8 cellular contexts compared by ENCODE assay signal in the genomic region with DNA sequence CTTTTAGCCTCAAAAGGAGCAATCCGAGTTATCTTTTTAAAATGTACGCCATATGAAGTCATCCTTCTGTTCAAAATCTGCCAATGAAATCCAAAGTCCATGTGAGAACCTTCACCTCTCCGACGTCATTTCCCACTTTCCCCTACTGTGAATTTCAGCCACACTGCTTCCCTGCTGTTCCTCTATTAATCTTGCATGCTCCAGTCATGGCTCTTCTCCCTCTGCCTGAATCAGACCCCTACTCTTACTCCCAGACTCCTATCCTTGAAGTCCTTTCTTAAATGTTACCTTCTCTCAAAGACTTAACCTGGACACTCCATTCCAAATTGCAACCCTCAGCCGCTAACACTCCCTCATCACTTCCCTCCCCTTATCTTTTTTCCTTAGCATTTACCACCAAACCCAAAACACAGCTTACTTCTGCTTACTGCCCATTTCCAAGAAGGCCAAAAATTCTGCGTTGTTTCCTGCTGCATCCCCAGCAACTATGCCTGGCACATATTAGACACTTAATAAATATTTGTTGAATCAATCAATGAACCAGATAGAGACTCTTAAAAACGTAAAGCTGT. TPM values are rescaled to one million over a fixed set of nuclear protein-coding genes. Genes with fewer than 3 reads are reported as not detected.
DNase-seq lines count a peak whose midpoint lies in the region; ATAC-seq and TF ChIP-seq lines count a peak whose summit lies in the region.

No MANE protein-coding gene starts in this region.

- 34% methylated on average over 7 of the region's 7 CpGs for WGBS in hepatocyte (ENCODE audit: low lambda C conversion rate, missing lambda C conversion rate)
- 29% methylated on average over 7 of the region's 7 CpGs for WGBS in smooth muscle cell (ENCODE audit: low lambda C conversion rate)

- POLR2A ChIA-PET in AG04449 (lab: Yijun Ruan, JAX): interaction anchor here (1.2 to 3.3 kb wide), 6 partner anchors 11 to 73 kb away, joined by 4 to 35 read pairs (median 8); no protein-coding TSS in a partner anchor
- POLR2A ChIA-PET in HCT116 (lab: Charles Lee): no interaction called here

- H3K4me2 ChIP-seq in HCT116 (ENCODE audit: low read length) (peak overlapping the region; percentile 83), hepatocyte (peak overlapping the region; percentile 78), smooth muscle cell (peak overlapping the region; percentile 87)

- ATAC-seq in HCT116: no peak
- no peak for ATAC-seq in HG03159 (IDR thresholded peaks at IDR 0.05; ENCODE audit: unreplicated experiment)

- no TSS peak for BruUV-seq in HCT116 (replicated peaks; lab: Mats Ljungman, UMichigan)

- H3K36me3 ChIP-seq in HCT116 (ENCODE audit: control insufficient read depth in 1 of 2, insufficient read depth in 2 of 2, low read length in 2 of 2): peaks cover 16 to 26% of the 10 kb centered on the region in 2 experiments
- peaks cover 51% of the 10 kb centered on the region for H3K36me3 ChIP-seq in WERI-Rb-1
- H3K36me3 ChIP-seq in hepatocyte (replicated peaks; ENCODE audit: insufficient read depth, low read depth): no peaks in the 10 kb centered on the region
- peaks cover 5% of the 10 kb centered on the region for H3K36me3 ChIP-seq in smooth muscle cell (ENCODE audit: low read depth)

- H3K79me2 ChIP-seq in HCT116 (ENCODE audit: insufficient read depth, low read length): peaks cover 70% of the 10 kb centered on the region
- H3K79me2 ChIP-seq in hepatocyte: peaks cover 76% of the 10 kb centered on the region
- peaks cover 62% of the 10 kb centered on the region for H3K79me2 ChIP-seq in smooth muscle cell (ENCODE audit: low read depth)

- H3K9ac ChIP-seq in HCT116 (ENCODE audit: low read length) (peak overlapping the region; percentile 98), smooth muscle cell (ENCODE audit: low read depth) (peak overlapping the region; percentile 84)

- TF ChIP-seq RAD21 in HCT116 (IDR thresholded peaks at IDR 0.05; ENCODE audit: low read depth): no peak

- H2AFZ ChIP-seq in HCT116 (ENCODE audit: low read depth, low read length, poor library complexity, severe bottlenecking) (no peak overlapping the region), hepatocyte (peak overlapping the region; percentile 69), smooth muscle cell (ENCODE audit: low read depth) (no peak overlapping the region)

- intact Hi-C loops in HCT116 (cut with micrococcal nuclease): no loop called here

- TF ChIP-seq POLR2A in HCT116 (IDR thresholded peaks at IDR 0.05; ENCODE audit: borderline replicate concordance, extremely low read depth, insufficient read depth, insufficient read length): no peak

- RAD21 ChIA-PET in HCT116 (lab: Charles Lee; ENCODE audit: low non-redundant PET in 1 of 2, low total read pairs in 2 of 2, uncharacterized antibody in 2 of 2, unreplicated experiment in 2 of 2): no interaction called here

- peaks cover 21% of the 10 kb centered on the region for H3F3A ChIP-seq in smooth muscle cell (ENCODE audit: low read depth)

- H3K9me2 ChIP-seq in HCT116 (ENCODE audit: insufficient read depth) (no peaks in the 10 kb centered on the region), hepatocyte (replicated peaks; ENCODE audit: insufficient read depth) (no peaks in the 10 kb centered on the region)

- H4K20me1 ChIP-seq in HCT116 (ENCODE audit: insufficient read depth): peaks cover 23% of the 10 kb centered on the region; the same call in 1 of the 2 replicates
- peaks cover 43% of the 10 kb centered on the region for H4K20me1 ChIP-seq in hepatocyte (ENCODE audit: insufficient read depth, poor library complexity, severe bottlenecking)
- peaks cover 50% of the 10 kb centered on the region for H4K20me1 ChIP-seq in smooth muscle cell (ENCODE audit: low read depth)

- H3K4me3 ChIP-seq in AG04449 (ENCODE audit: low read depth, low read length) (peak overlapping the region; percentile 95), HCT116 (replicated peaks in 1 of 2; ENCODE audit: low read depth in 1 of 2, low read length in 2 of 2) (peak overlapping the region; percentile 87 to 97), WERI-Rb-1 (ENCODE audit: low read depth, low read length) (peak overlapping the region; percentile 57), hepatocyte (peak overlapping the region; percentile 30), smooth muscle cell (peak overlapping the region; percentile 85)

- H3K27me3 ChIP-seq in HCT116 (ENCODE audit: insufficient read depth, low read length) (no peaks in the 10 kb centered on the region), WERI-Rb-1 (ENCODE audit: insufficient read depth, low read depth, severe bottlenecking) (no peaks in the 10 kb centered on the region), hepatocyte (no peaks in the 10 kb centered on the region), smooth muscle cell (ENCODE audit: low read depth) (no peaks in the 10 kb centered on the region)

- DNase-seq in AG04449 (ENCODE audit: low read depth, low spot score) (no peak), HCT116 (ENCODE audit: low read depth, low spot score) (no peak), WERI-Rb-1 (no peak), hepatocyte (ENCODE audit: low spot score) (peak; percentile 47), smooth muscle cell (lab: John Stamatoyannopoulos, UW; ENCODE audit: unreplicated experiment) (no peak), COLO829 (ENCODE audit: low spot score) (no peak), ecto neural progenitor cell (ENCODE audit: low spot score) (no peak)

- no peaks in the 10 kb centered on the region for H3K9me3 ChIP-seq in HCT116 (ENCODE audit: control insufficient read depth in 1 of 2, insufficient read depth in 1 of 2, low read depth in 1 of 2, low read length in 2 of 2)
- H3K9me3 ChIP-seq in WERI-Rb-1 (ENCODE audit: severe bottlenecking): no peaks in the 10 kb centered on the region
- no peaks in the 10 kb centered on the region for H3K9me3 ChIP-seq in hepatocyte (ENCODE audit: low read depth)
- H3K9me3 ChIP-seq in smooth muscle cell (replicated peaks; ENCODE audit: low read depth): no peaks in the 10 kb centered on the region

- H3K4me1 ChIP-seq in HCT116 (ENCODE audit: control insufficient read depth in 1 of 2, insufficient read depth in 2 of 2, low read length in 2 of 2) (peaks cover 14 to 23% of the 10 kb centered on the region in 2 experiments; a peak in 3 of 4 replicates), hepatocyte (ENCODE audit: insufficient read depth) (peaks cover 24% of the 10 kb centered on the region), smooth muscle cell (ENCODE audit: low read depth) (peaks cover 26% of the 10 kb centered on the region)

- TF ChIP-seq CTCF in AG04449 (IDR thresholded peaks at IDR 0.05; ENCODE audit: insufficient read depth, low read length, missing control alignments) (no peak), HCT116 (IDR thresholded peaks at IDR 0.05 in 2 of 3, conservative IDR thresholded peaks at IDR 0.05 in 1 of 3; ENCODE audit: borderline replicate concordance in 1 of 3, insufficient read depth in 1 of 3, low read depth in 2 of 3, low read length in 2 of 3) (no peak), WERI-Rb-1 (IDR thresholded peaks at IDR 0.05; ENCODE audit: low read depth, low read length) (no peak), hepatocyte (IDR thresholded peaks at IDR 0.05; ENCODE audit: poor library complexity) (no peak), smooth muscle cell (IDR thresholded peaks at IDR 0.05; ENCODE audit: borderline replicate concordance, insufficient read depth, poor library complexity, severe bottlenecking) (no peak)

- CTCF ChIA-PET in AG04449 (lab: Yijun Ruan, JAX): no interaction called here
- CTCF ChIA-PET in HCT116 (lab: Charles Lee): interaction anchor here (1.4 kb wide), 1 partner anchor 27 kb away, joined by 5 read pairs; no protein-coding TSS in a partner anchor

- H3K27ac ChIP-seq in HCT116 (ENCODE audit: low read depth, low read length) (peak overlapping the region; percentile 66; the same call in 1 of the 2 replicates), WERI-Rb-1 (no peak overlapping the region; the same call in 1 of the 2 replicates), hepatocyte (peak overlapping the region; percentile 89), smooth muscle cell (ENCODE audit: low read depth) (peak overlapping the region; percentile 71)

TF ChIP-seq in HCT116, 20 proteins besides CTCF, POLR2A, EP300 and RAD21:
- no peak for TF ChIP-seq ZBTB33 (IDR thresholded peaks at IDR 0.05; ENCODE audit: extremely low read depth, insufficient replicate concordance, low read length)
- peak; percentile 31; the same call in 1 of the 2 replicates for TF ChIP-seq POLR2AphosphoS5 (IDR thresholded peaks at IDR 0.05; ENCODE audit: low read depth, low read length)
- TF ChIP-seq JUND (IDR thresholded peaks at IDR 0.05): no peak

RNA-seq across cellular contexts. Expression of gene NKIRAS1, which starts 1.2 kb away (rescaled TPM):
- 12.0 TPM for total RNA-seq in HCT116 (2021; ENCODE audit: unreplicated experiment)
- 4.7 and 7.0 TPM in 2 replicates for polyA plus RNA-seq in HCT116 (2012)
- 16.2 and 19.8 TPM in 2 replicates for total RNA-seq in hepatocyte
- 14.8 and 16.9 TPM in 2 replicates for polyA plus RNA-seq in hepatocyte
- total RNA-seq in smooth muscle cell: 15.5 and 17.1 TPM in 2 replicates
- 14.9 and 15.3 TPM in 2 replicates for polyA plus RNA-seq in smooth muscle cell

RNA-seq across cellular contexts. Expression of gene RPL15, which starts 1.3 kb away (rescaled TPM):
- total RNA-seq in HCT116 (2021; ENCODE audit: unreplicated experiment): 2,177 TPM
- polyA plus RNA-seq in HCT116 (2012): 3,201 and 3,342 TPM in 2 replicates
- total RNA-seq in hepatocyte: 2,924 and 3,305 TPM in 2 replicates
- polyA plus RNA-seq in hepatocyte: 1,254 and 1,318 TPM in 2 replicates
- 2,505 and 2,593 TPM in 2 replicates for total RNA-seq in smooth muscle cell
- 1,471 and 1,491 TPM in 2 replicates for polyA plus RNA-seq in smooth muscle cell

RNA-seq across cellular contexts. Expression of gene NR1D2, which starts 29.5 kb away (rescaled TPM):
- total RNA-seq in HCT116 (2021; ENCODE audit: unreplicated experiment) (60.9 TPM), hepatocyte (16.9 and 18.3 TPM in 2 replicates), smooth muscle cell (34.0 and 37.8 TPM in 2 replicates)
- polyA plus RNA-seq in HCT116 (2012): 29.7 and 33.9 TPM in 2 replicates
- polyA plus RNA-seq in hepatocyte (6.8 and 7.2 TPM in 2 replicates), smooth muscle cell (11.7 and 12.1 TPM in 2 replicates)

Comparison
In these comparisons a context has a peak if more than half of its experiments do, and no peak if none do; other contexts are left out.
1. H3K4me3 ChIP-seq: peak in every context shown above with its lines; median percentile 95 in AG04449; 92 in HCT116; 85 in smooth muscle cell; 57 in WERI-Rb-1; 30 in hepatocyte.